Comparison of ENCODE assay signal across 9 cellular contexts in the genomic region with DNA sequence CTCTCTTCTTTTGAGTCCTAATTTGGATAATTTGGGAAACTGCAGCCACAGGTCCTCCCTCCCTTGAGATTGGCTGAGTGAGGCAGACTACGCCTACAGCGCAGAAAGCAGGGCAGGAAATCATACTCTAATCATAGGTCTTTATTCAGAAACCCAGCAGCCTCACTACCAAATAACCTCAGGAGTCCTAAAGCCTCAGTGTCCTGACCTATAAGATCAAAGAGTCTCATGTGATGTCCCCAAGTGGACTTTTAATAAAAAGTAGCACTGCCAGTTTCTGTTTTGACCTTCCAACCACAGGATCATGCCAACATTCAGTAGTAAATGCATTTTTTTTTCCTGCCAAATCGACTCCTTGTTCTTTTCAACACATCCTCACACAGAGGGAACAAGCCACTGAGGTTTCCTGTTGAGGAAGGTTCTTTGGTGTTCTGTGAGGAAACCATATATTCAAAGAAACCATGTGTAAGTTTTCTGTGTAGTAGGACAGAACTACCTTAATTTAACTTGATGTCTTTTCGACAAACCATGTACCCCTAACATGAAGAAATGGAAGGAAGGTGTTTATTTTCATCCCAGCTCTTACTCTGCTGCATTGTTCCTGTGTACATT.
DNase-seq lines count a peak whose midpoint lies in the region; ATAC-seq, FAIRE-seq and TF ChIP-seq lines count a peak whose summit lies in the region.
"Had no signal": no experiment of that assay in that cellular context is flagged by ENCODE, and none has a peak within 500 bp of the region (broad histone marks: within the 10 kb centered on the region; RNA-seq: fewer than 3 reads in every experiment).

No MANE protein-coding gene starts in this region.

- H3K9ac ChIP-seq in kidney (ENCODE audit: low read length in 2 of 2) = no peak overlapping the region

- no peak for FAIRE-seq in kidney (lab: Jason Lieb, UNC)

- H3K4me3 ChIP-seq in kidney (ENCODE audit: low read length in 2 of 2) (no peak overlapping the region), thymus (ENCODE audit: low read length) (no peak overlapping the region)

- peak overlapping the region; percentile 40 for H3K4me3 Mint-ChIP-seq in activated CD8-positive, alpha-beta memory T cell treated with anti-CD3 and anti-CD28 coated beads, Interleukin-2, amount 10 ng/mL, durations not matched to agents 7 days and 5 days
- peak overlapping the region; percentile 57 to 67 for H3K4me3 Mint-ChIP-seq in activated T-cell treated with anti-CD3 and anti-CD28 coated beads, Interleukin-2, amount 50 U/mL, for 72 hours

- H3K27ac Mint-ChIP-seq in activated CD8-positive, alpha-beta memory T cell treated with anti-CD3 and anti-CD28 coated beads, Interleukin-2, amount 10 ng/mL, durations not matched to agents 7 days and 5 days = peak overlapping the region; percentile 91
- H3K27ac Mint-ChIP-seq in activated T-cell treated with anti-CD3 and anti-CD28 coated beads, Interleukin-2, amount 50 U/mL, for 72 hours = peak overlapping the region; percentile 80
- H3K27ac Mint-ChIP-seq: progenitor cell of endocrine pancreas had no signal

- H3K36me3 Mint-ChIP-seq in activated CD8-positive, alpha-beta memory T cell treated with anti-CD3 and anti-CD28 coated beads, Interleukin-2, amount 10 ng/mL, durations not matched to agents 7 days and 5 days = peaks cover 36% of the 10 kb centered on the region
- peaks cover 17% of the 10 kb centered on the region in 2 donors for H3K36me3 Mint-ChIP-seq in activated T-cell treated with anti-CD3 and anti-CD28 coated beads, Interleukin-2, amount 50 U/mL, for 72 hours (ENCODE audit: insufficient read depth in 2 of 2)

- no peaks in the 10 kb centered on the region for H3K27me3 Mint-ChIP-seq in activated CD8-positive, alpha-beta memory T cell treated with anti-CD3 and anti-CD28 coated beads, Interleukin-2, amount 10 ng/mL, durations not matched to agents 7 days and 5 days
- no peaks in the 10 kb centered on the region for H3K27me3 Mint-ChIP-seq in activated T-cell treated with anti-CD3 and anti-CD28 coated beads, Interleukin-2, amount 50 U/mL, for 72 hours (ENCODE audit: low read depth)
- H3K27me3 Mint-ChIP-seq: progenitor cell of endocrine pancreas had no signal

- intact Hi-C loops in kidney (cut with DNase I) = no loop called here

- no peaks in the 10 kb centered on the region for H3K9me3 Mint-ChIP-seq in activated CD8-positive, alpha-beta memory T cell treated with anti-CD3 and anti-CD28 coated beads, Interleukin-2, amount 10 ng/mL, durations not matched to agents 7 days and 5 days (ENCODE audit: low read depth)
- H3K9me3 Mint-ChIP-seq in activated T-cell treated with anti-CD3 and anti-CD28 coated beads, Interleukin-2, amount 50 U/mL, for 72 hours = peaks cover 0 to 6% of the 10 kb centered on the region in 2 donors

- no peak for TF ChIP-seq CTCF in kidney (IDR thresholded peaks at IDR 0.05; ENCODE audit: borderline replicate concordance, extremely low read depth, insufficient read depth)

- no peaks in the 10 kb centered on the region for H3K36me3 ChIP-seq in kidney (ENCODE audit: control insufficient read depth in 1 of 2, insufficient read depth in 2 of 2, low read length in 2 of 2)
- H3K36me3 ChIP-seq in thymus (ENCODE audit: control insufficient read depth, insufficient read depth) = no peaks in the 10 kb centered on the region

- H3K4me1 ChIP-seq in kidney (ENCODE audit: control insufficient read depth in 1 of 2, insufficient read depth in 1 of 2, low read depth in 1 of 2, low read length in 2 of 2) (peaks cover 25 to 28% of the 10 kb centered on the region in 2 donors), thymus (ENCODE audit: control insufficient read depth, insufficient read depth, low read length) (peaks cover 35% of the 10 kb centered on the region)

- peak; percentile 58 for DNase-seq in activated CD8-positive, alpha-beta memory T cell treated with anti-CD3 and anti-CD28 coated beads, Interleukin-2, amount 10 ng/mL, durations not matched to agents 7 days and 5 days
- DNase-seq in activated CD8-positive, alpha-beta memory T cell treated with anti-CD3 and anti-CD28 coated beads, Interleukin-2, amount 50 U/mL, for 4 hours = no peak
- no peak for DNase-seq in activated T-cell treated with anti-CD3 and anti-CD28 coated beads, Interleukin-2, amount 50 U/mL, for 72 hours
- DNase-seq in kidney (no peak), iPS-NIHi11 (ENCODE audit: low spot score) (no peak), NCI-H146 treated with DMSO at 0.1 percent for 48 hours (lab: John Stamatoyannopoulos, UW; ENCODE audit: unreplicated experiment) (no peak), NCI-H2171 (lab: John Stamatoyannopoulos, UW) (no peak)

- CTCF ChIA-PET in activated CD8-positive, alpha-beta memory T cell treated with anti-CD3 and anti-CD28 coated beads, Interleukin-2, amount 10 ng/mL, durations not matched to agents 7 days and 5 days (lab: Charles Lee) = interaction anchor here (0.8 to 3.9 kb wide), 13 partner anchors 9 to 192 kb away, joined by 3 to 29 read pairs (median 4); partner anchors contain the start of gene NEMF

- H3K9me3 ChIP-seq in kidney (ENCODE audit: control insufficient read depth in 1 of 2, low read length in 2 of 2) = no peaks in the 10 kb centered on the region
- H3K9me3 ChIP-seq in thymus (ENCODE audit: control insufficient read depth) = no peaks in the 10 kb centered on the region

- peak overlapping the region; percentile 54 to 91 for H3K27ac ChIP-seq in kidney (ENCODE audit: low read depth in 2 of 2, low read length in 2 of 2)
- peak overlapping the region; percentile 89 for H3K27ac ChIP-seq in thymus (ENCODE audit: low read depth)

- WGBS in thymus = 12% methylated on average over 4 of the region's 4 CpGs

- ATAC-seq in activated CD8-positive, alpha-beta memory T cell treated with anti-CD3 and anti-CD28 coated beads, Interleukin-2, amount 10 ng/mL, durations not matched to agents 7 days and 5 days = peak; percentile 37
- ATAC-seq in activated T-cell treated with anti-CD3 and anti-CD28 coated beads, Interleukin-2, amount 50 U/mL, for 72 hours (replicated peaks in 1 of 2) = no peak

- peaks cover 70% of the 10 kb centered on the region for H3K4me1 Mint-ChIP-seq in activated CD8-positive, alpha-beta memory T cell treated with anti-CD3 and anti-CD28 coated beads, Interleukin-2, amount 10 ng/mL, durations not matched to agents 7 days and 5 days
- peaks cover 76% of the 10 kb centered on the region for H3K4me1 Mint-ChIP-seq in activated T-cell treated with anti-CD3 and anti-CD28 coated beads, Interleukin-2, amount 50 U/mL, for 72 hours (ENCODE audit: low read depth)

- no peaks in the 10 kb centered on the region for H3K27me3 ChIP-seq in thymus (ENCODE audit: control insufficient read depth, insufficient read depth)
